ENCODE assay signal across 1 cellular context in genomic region chr2:208047840-208048239, GRCh38.
TF ChIP-seq lines count a peak whose summit lies in the region.

No MANE protein-coding gene starts in this region.

TF ChIP-seq in GM23338, 12 proteins besides CTCF, POLR2A, EP300 and RAD21 (continued from another document):
- TF ChIP-seq ZNF462 (CRISPR knock-in tag; IDR thresholded peaks at IDR 0.05), result no peak
- no peak for TF ChIP-seq ZNF114 (CRISPR knock-in tag; IDR thresholded peaks at IDR 0.05)
- no peak for TF ChIP-seq NANOG (IDR thresholded peaks at IDR 0.05; ENCODE audit: borderline replicate concordance)
- TF ChIP-seq POLR2AphosphoS5 (IDR thresholded peaks at IDR 0.05; ENCODE audit: low read depth), result no peak
- no peak for TF ChIP-seq ETS1 (IDR thresholded peaks at IDR 0.05)
- no peak for TF ChIP-seq CREB1 (CRISPR knock-in tag; IDR thresholded peaks at IDR 0.05; ENCODE audit: low read depth)
- TF ChIP-seq REST (IDR thresholded peaks at IDR 0.05; ENCODE audit: unreplicated experiment), result no peak
- no peak for TF ChIP-seq EZH2 (IDR thresholded peaks at IDR 0.05; ENCODE audit: low read depth, unreplicated experiment)
- no peak for TF ChIP-seq STAT1 (IDR thresholded peaks at IDR 0.05; ENCODE audit: unreplicated experiment)
- TF ChIP-seq JUNB (IDR thresholded peaks at IDR 0.05; ENCODE audit: unreplicated experiment), result no peak
- no peak for TF ChIP-seq EZH2phosphoT487 (IDR thresholded peaks at IDR 0.05; ENCODE audit: unreplicated experiment)
